Comparison of ENCODE assay signal across 23 cellular contexts in genomic region chr3:52451237-52452083, GRCh38. TPM values are rescaled to one million over a fixed set of nuclear protein-coding genes. Genes with fewer than 3 reads are reported as not detected.
DNase-seq lines count a peak whose midpoint lies in the region; ATAC-seq and TF ChIP-seq lines count a peak whose summit lies in the region.
"Had no signal": no experiment of that assay in that cellular context is flagged by ENCODE, and none has a peak within 500 bp of the region (broad histone marks: within the 10 kb centered on the region; RNA-seq: fewer than 3 reads in every experiment).

No MANE protein-coding gene starts in this region.

- peaks cover 28% of the 10 kb centered on the region for H3K4me1 Mint-ChIP-seq in CD4-positive, alpha-beta T cell (ENCODE audit: low read depth)
- peaks cover 37% of the 10 kb centered on the region for H3K4me1 Mint-ChIP-seq in endothelial cell (ENCODE audit: unreplicated experiment)
- peaks cover 30% of the 10 kb centered on the region for H3K4me1 Mint-ChIP-seq in neural progenitor cell
- peaks cover 25% of the 10 kb centered on the region for H3K4me1 Mint-ChIP-seq in activated CD4-positive, alpha-beta T cell treated with anti-CD3 and anti-CD28 coated beads, Interleukin-2, amount 10 ng/mL, durations not matched to agents 7 days and 5 days

- no peak overlapping the region for H3K4me2 ChIP-seq in neural progenitor cell

- peak overlapping the region; percentile 25 for H3K4me3 Mint-ChIP-seq in CD4-positive, alpha-beta T cell
- H3K4me3 Mint-ChIP-seq in endothelial cell (ENCODE audit: unreplicated experiment) (no peak overlapping the region), neural progenitor cell (peak overlapping the region; percentile 64)
- H3K4me3 Mint-ChIP-seq in activated CD4-positive, alpha-beta T cell treated with anti-CD3 and anti-CD28 coated beads, Interleukin-2, amount 10 ng/mL, durations not matched to agents 7 days and 5 days = no peak overlapping the region
- H3K4me3 Mint-ChIP-seq: activated naive CD8-positive, alpha-beta T cell treated with anti-CD3 and anti-CD28 coated beads, Interleukin-2, amount 10 ng/mL, durations not matched to agents 7 days and 5 days; activated T-cell treated with anti-CD3 and anti-CD28 coated beads, Interleukin-2, amount 50 U/mL, for 24 hours; CD8-positive, alpha-beta T cell had no signal

- H3K9me3 Mint-ChIP-seq in CD4-positive, alpha-beta T cell = no peaks in the 10 kb centered on the region
- H3K9me3 Mint-ChIP-seq in endothelial cell (ENCODE audit: unreplicated experiment) (no peaks in the 10 kb centered on the region), neural progenitor cell (no peaks in the 10 kb centered on the region)
- H3K9me3 Mint-ChIP-seq in activated CD4-positive, alpha-beta T cell treated with anti-CD3 and anti-CD28 coated beads, Interleukin-2, amount 10 ng/mL, durations not matched to agents 7 days and 5 days = no peaks in the 10 kb centered on the region
- H3K9me3 Mint-ChIP-seq: activated CD4-positive, alpha-beta memory T cell treated with anti-CD3 and anti-CD28 coated beads for 36 hours; activated naive CD8-positive, alpha-beta T cell treated with anti-CD3 and anti-CD28 coated beads, Interleukin-2, amount 10 ng/mL, durations not matched to agents 7 days and 5 days; activated T-cell treated with anti-CD3 and anti-CD28 coated beads, Interleukin-2, amount 50 U/mL, for 24 hours; CD8-positive, alpha-beta T cell; naive thymus-derived CD8-positive, alpha-beta T cell had no signal

- H3F3A ChIP-seq in neural progenitor cell (ENCODE audit: low read depth) = peaks cover 12% of the 10 kb centered on the region

- intact Hi-C loops in CD4-positive, alpha-beta T cell (cut with DNase I, micrococcal nuclease) = no loop called here

- H3K9ac ChIP-seq in neural progenitor cell = no peak overlapping the region

- no peak overlapping the region for H3K27ac ChIP-seq in CD4-positive, alpha-beta T cell (ENCODE audit: low read depth, low read length)
- no peak overlapping the region for H3K27ac ChIP-seq in HEK293 (ENCODE audit: extremely low read depth, low read depth, low read length)
- H3K27ac ChIP-seq in neural progenitor cell = no peak overlapping the region
- H3K27ac ChIP-seq: brain microvascular endothelial cell, stomach, uterus had no signal

- H3K36me3 Mint-ChIP-seq in CD4-positive, alpha-beta T cell (ENCODE audit: low read depth) = peaks cover 15% of the 10 kb centered on the region
- H3K36me3 Mint-ChIP-seq in endothelial cell (ENCODE audit: low read depth, unreplicated experiment) = peaks cover 8% of the 10 kb centered on the region
- H3K36me3 Mint-ChIP-seq in neural progenitor cell = no peaks in the 10 kb centered on the region
- no peaks in the 10 kb centered on the region for H3K36me3 Mint-ChIP-seq in activated CD4-positive, alpha-beta T cell treated with anti-CD3 and anti-CD28 coated beads, Interleukin-2, amount 10 ng/mL, durations not matched to agents 7 days and 5 days (ENCODE audit: low read depth)
- H3K36me3 Mint-ChIP-seq: activated CD4-positive, alpha-beta memory T cell treated with anti-CD3 and anti-CD28 coated beads for 36 hours; naive thymus-derived CD8-positive, alpha-beta T cell had no signal

- H2AFZ ChIP-seq in neural progenitor cell (replicated peaks) = no peak overlapping the region

- no peak for ATAC-seq in CD4-positive, alpha-beta T cell (ENCODE audit: poor library complexity)
- no peak for ATAC-seq in activated CD4-positive, CD25-positive, alpha-beta regulatory T cell treated with anti-CD3 and anti-CD28 coated beads, Interleukin-2, amount 50 U/mL, for 24 hours
- ATAC-seq: CD8-positive, alpha-beta T cell; naive thymus-derived CD8-positive, alpha-beta T cell had no signal

- H3K79me2 ChIP-seq in neural progenitor cell (ENCODE audit: low read depth) = peaks cover 10% of the 10 kb centered on the region

- H3K27ac Mint-ChIP-seq in CD4-positive, alpha-beta T cell = peak overlapping the region; percentile 33
- H3K27ac Mint-ChIP-seq in endothelial cell (ENCODE audit: unreplicated experiment) = no peak overlapping the region
- no peak overlapping the region for H3K27ac Mint-ChIP-seq in neural progenitor cell
- no peak overlapping the region for H3K27ac Mint-ChIP-seq in activated CD4-positive, alpha-beta T cell treated with anti-CD3 and anti-CD28 coated beads, Interleukin-2, amount 10 ng/mL, durations not matched to agents 7 days and 5 days
- H3K27ac Mint-ChIP-seq: activated CD4-positive, alpha-beta memory T cell treated with anti-CD3 and anti-CD28 coated beads for 36 hours; activated naive CD8-positive, alpha-beta T cell treated with anti-CD3 and anti-CD28 coated beads, Interleukin-2, amount 10 ng/mL, durations not matched to agents 7 days and 5 days; activated T-cell treated with anti-CD3 and anti-CD28 coated beads, Interleukin-2, amount 50 U/mL, for 24 hours; CD8-positive, alpha-beta T cell had no signal

- CTCF ChIA-PET in CD4-positive, alpha-beta T cell (lab: Charles Lee) = no interaction called here
- CTCF ChIA-PET in HEK293 (lab: Yijun Ruan, JAX) = interaction anchor here (0.6 to 1.1 kb wide), 2 partner anchors 17 to 23 kb away, joined by 3 to 5 read pairs; no protein-coding TSS in a partner anchor
- CTCF ChIA-PET in activated CD4-positive, alpha-beta T cell treated with anti-CD3 and anti-CD28 coated beads, Interleukin-2, amount 10 ng/mL, durations not matched to agents 7 days and 5 days (lab: Charles Lee) = interaction anchor here (1.0 to 1.1 kb wide), 2 partner anchors 19 to 24 kb away, joined by 3 to 5 read pairs; no protein-coding TSS in a partner anchor

- H3K4me1 ChIP-seq in HEK293 (ENCODE audit: control insufficient read depth, insufficient read depth, low read length) = peaks cover 2% of the 10 kb centered on the region; the same call in 1 of the 2 replicates
- H3K4me1 ChIP-seq in neural progenitor cell = peaks cover 17% of the 10 kb centered on the region

- no peak overlapping the region for H3K4me3 ChIP-seq in HEK293 (ENCODE audit: low read depth, low read length)
- H3K4me3 ChIP-seq in neural progenitor cell = no peak overlapping the region
- H3K4me3 ChIP-seq: stomach, uterus had no signal

- POLR2A ChIA-PET in CD4-positive, alpha-beta T cell (lab: Charles Lee) = no interaction called here
- POLR2A ChIA-PET in HEK293 (lab: Yijun Ruan, JAX) = no interaction called here
- POLR2A ChIA-PET in activated CD4-positive, alpha-beta T cell treated with anti-CD3 and anti-CD28 coated beads, Interleukin-2, amount 10 ng/mL, durations not matched to agents 7 days and 5 days (lab: Charles Lee) = no interaction called here

- TF ChIP-seq CTCF in CD4-positive, alpha-beta T cell (IDR thresholded peaks at IDR 0.05) = no peak
- TF ChIP-seq CTCF in HEK293 (tag by site-specific recombination; IDR thresholded peaks at IDR 0.05) (no peak), endothelial cell (IDR thresholded peaks at IDR 0.05; ENCODE audit: unreplicated experiment) (peak; percentile 31), neural progenitor cell (IDR thresholded peaks at IDR 0.05) (peak; percentile 21)

- no peaks in the 10 kb centered on the region for H4K20me1 ChIP-seq in neural progenitor cell (ENCODE audit: low read depth)

- no peaks in the 10 kb centered on the region for H3K27me3 Mint-ChIP-seq in CD4-positive, alpha-beta T cell
- H3K27me3 Mint-ChIP-seq in endothelial cell (ENCODE audit: unreplicated experiment) (peaks cover 12% of the 10 kb centered on the region), neural progenitor cell (ENCODE audit: insufficient read depth, low read depth) (peaks cover 20% of the 10 kb centered on the region)
- no peaks in the 10 kb centered on the region for H3K27me3 Mint-ChIP-seq in activated CD4-positive, alpha-beta T cell treated with anti-CD3 and anti-CD28 coated beads, Interleukin-2, amount 10 ng/mL, durations not matched to agents 7 days and 5 days
- H3K27me3 Mint-ChIP-seq: activated CD4-positive, alpha-beta memory T cell treated with anti-CD3 and anti-CD28 coated beads for 36 hours; activated naive CD8-positive, alpha-beta T cell treated with anti-CD3 and anti-CD28 coated beads, Interleukin-2, amount 10 ng/mL, durations not matched to agents 7 days and 5 days; activated T-cell treated with anti-CD3 and anti-CD28 coated beads, Interleukin-2, amount 50 U/mL, for 24 hours; naive thymus-derived CD8-positive, alpha-beta T cell had no signal

- H3K27me3 ChIP-seq in CD4-positive, alpha-beta T cell (ENCODE audit: control insufficient read depth, insufficient read depth, low read length) = no peaks in the 10 kb centered on the region
- H3K27me3 ChIP-seq in neural progenitor cell = no peaks in the 10 kb centered on the region
- H3K27me3 ChIP-seq: brain microvascular endothelial cell, stomach, uterus had no signal

- DNase-seq in CD4-positive, alpha-beta T cell = no peak
- DNase-seq in endothelial cell (ENCODE audit: low spot score) (no peak), neural progenitor cell (ENCODE audit: low spot score) (peak; percentile 46), T-helper 2 cell (no peak)
- DNase-seq in activated CD8-positive, alpha-beta memory T cell treated with anti-CD3 and anti-CD28 coated beads, Interleukin-2, amount 50 U/mL, for 4 hours = no peak
- DNase-seq in activated CD4-positive, alpha-beta T cell treated with anti-CD3 and anti-CD28 coated beads, Interleukin-2, amount 10 ng/mL, durations not matched to agents 7 days and 5 days = no peak
- DNase-seq: activated CD4-positive, alpha-beta memory T cell treated with anti-CD3 and anti-CD28 coated beads for 36 hours; activated naive CD8-positive, alpha-beta T cell treated with anti-CD3 and anti-CD28 coated beads, Interleukin-2, amount 10 ng/mL, durations not matched to agents 7 days and 5 days; activated T-cell treated with anti-CD3 and anti-CD28 coated beads, Interleukin-2, amount 50 U/mL, for 24 hours; brain microvascular endothelial cell; dermis blood vessel endothelial cell; DMS79; erythroblast; mammary epithelial cell; NCI-H1930; NCI-H510A treated with DMSO at 0.1 percent for 48 hours; stomach; uterus had no signal

- no peaks in the 10 kb centered on the region for H3K9me3 ChIP-seq in CD4-positive, alpha-beta T cell (ENCODE audit: control insufficient read depth, low read length)
- H3K9me3 ChIP-seq in HEK293 (ENCODE audit: control insufficient read depth, insufficient read depth, low read depth, low read length) (no peaks in the 10 kb centered on the region), neural progenitor cell (ENCODE audit: low read depth) (no peaks in the 10 kb centered on the region)
- H3K9me3 ChIP-seq: stomach, uterus had no signal

- no peaks in the 10 kb centered on the region for H3K36me3 ChIP-seq in HEK293 (ENCODE audit: control insufficient read depth in 2 of 2, insufficient read depth in 1 of 2, low read length in 2 of 2)
- no peaks in the 10 kb centered on the region for H3K36me3 ChIP-seq in neural progenitor cell
- H3K36me3 ChIP-seq: brain microvascular endothelial cell, stomach, uterus had no signal

RNA-seq across cellular contexts. Expression of gene TNNC1, which starts 2.4 kb away (rescaled TPM):
- 1 to 10 TPM; 5.3 to 6.6 TPM for total RNA-seq in CD4-positive, alpha-beta T cell
- total RNA-seq in endothelial cell (ENCODE audit: unreplicated experiment) (0.67 TPM), neural progenitor cell (ENCODE audit: low replicate concordance) (0.67 and 5.8 TPM in 2 replicates)
- 1 to 10 TPM; 1.5 to 2.1 TPM for total RNA-seq in activated CD4-positive, alpha-beta T cell treated with anti-CD3 and anti-CD28 coated beads, Interleukin-2, amount 10 ng/mL, durations not matched to agents 7 days and 5 days
- total RNA-seq: dermis blood vessel endothelial cell, glomerular endothelial cell had no signal

RNA-seq across cellular contexts. Expression of gene NISCH, which starts 3.9 kb away (rescaled TPM):
- 100 to 1,000 TPM; 160 to 163 TPM for total RNA-seq in CD4-positive, alpha-beta T cell
- total RNA-seq in endothelial cell (ENCODE audit: unreplicated experiment) = 261 TPM
- total RNA-seq in neural progenitor cell (ENCODE audit: low replicate concordance) = 80.5 and 146 TPM in 2 replicates
- total RNA-seq in activated CD4-positive, alpha-beta T cell treated with anti-CD3 and anti-CD28 coated beads, Interleukin-2, amount 10 ng/mL, durations not matched to agents 7 days and 5 days = 10 to 100 TPM; 94.5 TPM

RNA-seq across cellular contexts. Expression of gene SEMA3G, which starts 6.6 kb away (rescaled TPM):
- under 1 TPM; 0.34 to 0.69 TPM for total RNA-seq in CD4-positive, alpha-beta T cell
- total RNA-seq in endothelial cell (ENCODE audit: unreplicated experiment) = 175 TPM
- total RNA-seq in neural progenitor cell (ENCODE audit: low replicate concordance) = 0.79 and 3.4 TPM in 2 replicates
- under 1 TPM in 1 of 2 experiments, not detected in 1; 0.15 TPM for total RNA-seq in activated CD4-positive, alpha-beta T cell treated with anti-CD3 and anti-CD28 coated beads, Interleukin-2, amount 10 ng/mL, durations not matched to agents 7 days and 5 days
- total RNA-seq: naive thymus-derived CD8-positive, alpha-beta T cell had no signal

RNA-seq across cellular contexts. Expression of gene PHF7, which starts 41.0 kb away (rescaled TPM):
- total RNA-seq in CD4-positive, alpha-beta T cell = 10 to 100 TPM; 13.3 to 13.8 TPM
- total RNA-seq in endothelial cell (ENCODE audit: unreplicated experiment) (15.9 TPM), neural progenitor cell (ENCODE audit: low replicate concordance) (9.9 and 13.0 TPM in 2 replicates)
- total RNA-seq in activated CD4-positive, alpha-beta T cell treated with anti-CD3 and anti-CD28 coated beads, Interleukin-2, amount 10 ng/mL, durations not matched to agents 7 days and 5 days = 10 to 100 TPM; 14.0 to 16.5 TPM

RNA-seq across cellular contexts. Expression of gene BAP1, which starts 41.7 kb away (rescaled TPM):
- total RNA-seq in CD4-positive, alpha-beta T cell = 100 to 1,000 TPM; 149 to 157 TPM
- total RNA-seq in endothelial cell (ENCODE audit: unreplicated experiment) (118 TPM), neural progenitor cell (ENCODE audit: low replicate concordance) (55.5 and 102 TPM in 2 replicates)
- 100 to 1,000 TPM; 102 to 104 TPM for total RNA-seq in activated CD4-positive, alpha-beta T cell treated with anti-CD3 and anti-CD28 coated beads, Interleukin-2, amount 10 ng/mL, durations not matched to agents 7 days and 5 days

Comparison
In these comparisons a context has a peak if more than half of its experiments do, and no peak if none do; other contexts are left out.
1. H3K4me3 Mint-ChIP-seq: peak in CD4-positive, alpha-beta T cell (single experiment) and neural progenitor cell (single experiment); none in endothelial cell (single experiment) and activated CD4-positive, alpha-beta T cell treated with anti-CD3 and anti-CD28 coated beads, Interleukin-2, amount 10 ng/mL, durations not matched to agents 7 days and 5 days (single experiment).
2. CTCF ChIP-seq: peak in endothelial cell (single experiment) and neural progenitor cell (single experiment); none in CD4-positive, alpha-beta T cell (single experiment) and HEK293 (single experiment).
3. RNA of gene SEMA3G, which starts 6.6 kb away (total RNA-seq): 175 TPM in endothelial cell (single experiment); 0.79 to 3.4 TPM in neural progenitor cell, 0.34 to 0.69 TPM in CD4-positive, alpha-beta T cell and 0.15 TPM in activated CD4-positive, alpha-beta T cell treated with anti-CD3 and anti-CD28 coated beads, Interleukin-2, amount 10 ng/mL, durations not matched to agents 7 days and 5 days; every median in the first group is over 10 times any median in the second.